In the genomic region with DNA sequence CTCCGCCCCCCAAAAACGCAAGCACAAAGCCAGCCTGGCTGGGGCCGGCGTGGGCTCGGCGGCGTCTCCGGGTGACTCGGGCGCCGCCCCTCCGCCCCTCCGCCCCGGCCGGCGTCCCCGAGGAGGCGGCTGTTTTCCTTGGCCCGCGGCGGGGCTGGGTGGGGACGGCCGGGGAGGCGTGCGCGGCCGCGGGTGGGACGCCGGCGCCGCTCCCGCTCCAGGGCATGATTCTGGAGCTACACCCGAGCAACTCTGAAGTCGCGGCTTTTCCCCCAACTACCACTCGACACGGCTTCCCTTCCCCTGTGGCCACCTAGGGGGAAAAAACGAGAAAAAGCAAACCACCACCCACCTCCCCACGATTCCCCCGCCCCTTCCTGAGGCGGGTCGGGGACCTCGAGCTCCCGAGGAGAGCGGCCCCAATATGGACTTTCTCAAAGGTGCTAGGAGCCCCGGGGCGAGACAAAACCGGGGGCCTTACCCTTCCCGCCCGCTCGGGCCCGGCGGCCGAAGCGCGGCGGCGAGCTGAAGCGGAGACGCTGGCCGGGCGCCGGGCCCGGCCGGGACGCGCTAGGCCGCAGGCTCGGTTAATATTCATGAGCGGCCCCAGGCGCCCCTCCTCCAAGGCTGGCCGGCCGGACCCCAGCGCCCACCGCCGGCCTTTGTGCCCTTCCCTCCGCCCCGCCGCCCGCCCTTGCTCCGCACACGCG, we compare ENCODE assay signal across 1 cellular context.
TF ChIP-seq lines count a peak whose summit lies in the region.

No MANE protein-coding gene starts in this region.

TF ChIP-seq in HEK293, 187 proteins besides CTCF, POLR2A, EP300 and RAD21 (continued from another document):
- TF ChIP-seq ZNF518A (tag by site-specific recombination; conservative IDR thresholded peaks at IDR 0.05; ENCODE audit: low read depth), result no peak
- peak; percentile 69 for TF ChIP-seq ZNF335 (tag by site-specific recombination; conservative IDR thresholded peaks at IDR 0.05)
- no peak for TF ChIP-seq ZBTB10 (tag by site-specific recombination; IDR thresholded peaks at IDR 0.05)
- no peak for TF ChIP-seq ZNF2 (tag by site-specific recombination; IDR thresholded peaks at IDR 0.05)
- TF ChIP-seq, protein P1, sequence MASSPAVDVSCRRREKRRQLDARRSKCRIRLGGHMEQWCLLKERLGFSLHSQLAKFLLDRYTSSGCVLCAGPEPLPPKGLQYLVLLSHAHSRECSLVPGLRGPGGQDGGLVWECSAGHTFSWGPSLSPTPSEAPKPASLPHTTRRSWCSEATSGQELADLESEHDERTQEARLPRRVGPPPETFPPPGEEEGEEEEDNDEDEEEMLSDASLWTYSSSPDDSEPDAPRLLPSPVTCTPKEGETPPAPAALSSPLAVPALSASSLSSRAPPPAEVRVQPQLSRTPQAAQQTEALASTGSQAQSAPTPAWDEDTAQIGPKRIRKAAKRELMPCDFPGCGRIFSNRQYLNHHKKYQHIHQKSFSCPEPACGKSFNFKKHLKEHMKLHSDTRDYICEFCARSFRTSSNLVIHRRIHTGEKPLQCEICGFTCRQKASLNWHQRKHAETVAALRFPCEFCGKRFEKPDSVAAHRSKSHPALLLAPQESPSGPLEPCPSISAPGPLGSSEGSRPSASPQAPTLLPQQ (tag by site-specific recombination; IDR thresholded peaks at IDR 0.05), result no peak
- TF ChIP-seq KLF16 (tag by site-specific recombination; IDR thresholded peaks at IDR 0.05), result 0 out of 2 replicates have a peak, but pooled peaks have one; percentile 13
- TF ChIP-seq SP3 (tag by site-specific recombination; IDR thresholded peaks at IDR 0.05), result peak; percentile 76
- TF ChIP-seq KLF8 (tag by site-specific recombination; IDR thresholded peaks at IDR 0.05), result peak; percentile 82
- TF ChIP-seq SP2 (tag by site-specific recombination; IDR thresholded peaks at IDR 0.05), result peak; percentile 75
- 0 out of 2 replicates have a peak, but pooled peaks have one; percentile 27 for TF ChIP-seq KLF10 (tag by site-specific recombination; IDR thresholded peaks at IDR 0.05)
- TF ChIP-seq, protein P2, sequence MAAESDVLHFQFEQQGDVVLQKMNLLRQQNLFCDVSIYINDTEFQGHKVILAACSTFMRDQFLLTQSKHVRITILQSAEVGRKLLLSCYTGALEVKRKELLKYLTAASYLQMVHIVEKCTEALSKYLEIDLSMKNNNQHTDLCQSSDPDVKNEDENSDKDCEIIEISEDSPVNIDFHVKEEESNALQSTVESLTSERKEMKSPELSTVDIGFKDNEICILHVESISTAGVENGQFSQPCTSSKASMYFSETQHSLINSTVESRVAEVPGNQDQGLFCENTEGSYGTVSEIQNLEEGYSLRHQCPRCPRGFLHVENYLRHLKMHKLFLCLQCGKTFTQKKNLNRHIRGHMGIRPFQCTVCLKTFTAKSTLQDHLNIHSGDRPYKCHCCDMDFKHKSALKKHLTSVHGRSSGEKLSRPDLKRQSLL (tag by site-specific recombination; IDR thresholded peaks at IDR 0.05), result peak; percentile 80
- TF ChIP-seq, protein P3, sequence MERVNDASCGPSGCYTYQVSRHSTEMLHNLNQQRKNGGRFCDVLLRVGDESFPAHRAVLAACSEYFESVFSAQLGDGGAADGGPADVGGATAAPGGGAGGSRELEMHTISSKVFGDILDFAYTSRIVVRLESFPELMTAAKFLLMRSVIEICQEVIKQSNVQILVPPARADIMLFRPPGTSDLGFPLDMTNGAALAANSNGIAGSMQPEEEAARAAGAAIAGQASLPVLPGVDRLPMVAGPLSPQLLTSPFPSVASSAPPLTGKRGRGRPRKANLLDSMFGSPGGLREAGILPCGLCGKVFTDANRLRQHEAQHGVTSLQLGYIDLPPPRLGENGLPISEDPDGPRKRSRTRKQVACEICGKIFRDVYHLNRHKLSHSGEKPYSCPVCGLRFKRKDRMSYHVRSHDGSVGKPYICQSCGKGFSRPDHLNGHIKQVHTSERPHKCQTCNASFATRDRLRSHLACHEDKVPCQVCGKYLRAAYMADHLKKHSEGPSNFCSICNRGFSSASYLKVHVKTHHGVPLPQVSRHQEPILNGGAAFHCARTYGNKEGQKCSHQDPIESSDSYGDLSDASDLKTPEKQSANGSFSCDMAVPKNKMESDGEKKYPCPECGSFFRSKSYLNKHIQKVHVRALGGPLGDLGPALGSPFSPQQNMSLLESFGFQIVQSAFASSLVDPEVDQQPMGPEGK (tag by site-specific recombination; IDR thresholded peaks at IDR 0.05), result peak; percentile 53; the same call in 1 of the 2 replicates
- peak; percentile 65 for TF ChIP-seq KLF1 (tag by site-specific recombination; IDR thresholded peaks at IDR 0.05)
TF ChIP-seq in HEK293: peak in this region for 15.
